ENCODE assay signal across 18 cellular contexts in the genomic region with DNA sequence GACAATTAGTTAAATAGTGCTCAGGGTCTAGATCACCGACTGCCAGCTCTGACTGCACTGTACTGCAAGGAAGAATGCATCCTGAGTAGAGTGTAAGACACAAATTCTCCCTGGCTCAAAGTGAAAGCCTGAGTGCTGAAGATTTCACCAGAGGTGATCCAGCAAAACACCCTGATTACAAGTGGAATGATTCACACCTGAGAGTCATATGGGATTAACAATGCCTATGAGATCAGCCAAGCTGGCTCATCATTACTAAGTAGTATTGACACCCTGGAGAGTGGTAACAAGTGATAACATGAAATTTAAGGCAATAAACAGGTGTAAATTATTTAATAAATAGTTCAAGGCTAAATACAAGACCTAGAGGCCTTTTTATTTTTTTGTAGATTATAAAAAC.
DNase-seq lines count a peak whose midpoint lies in the region; ATAC-seq, FAIRE-seq and TF ChIP-seq lines count a peak whose summit lies in the region.
"Had no signal": no experiment of that assay in that cellular context is flagged by ENCODE, and none has a peak within 500 bp of the region (broad histone marks: within the 10 kb centered on the region; RNA-seq: fewer than 3 reads in every experiment).

No MANE protein-coding gene starts in this region.

- FAIRE-seq in bronchial epithelial cell (lab: Jason Lieb, UNC): peak; percentile 93
- FAIRE-seq: GM12878, GM18507, H1 had no signal

- POLR2A ChIA-PET in activated CD4-positive, alpha-beta T cell treated with anti-CD3 and anti-CD28 coated beads, Interleukin-2, amount 10 ng/mL, durations not matched to agents 7 days and 5 days (lab: Charles Lee): no interaction called here

- peaks cover 14% of the 10 kb centered on the region for H3K9me3 Mint-ChIP-seq in activated CD4-positive, alpha-beta T cell treated with anti-CD3 and anti-CD28 coated beads, Interleukin-2, amount 10 ng/mL, durations not matched to agents 7 days and 5 days

- H3K4me3 Mint-ChIP-seq in activated CD4-positive, alpha-beta T cell treated with anti-CD3 and anti-CD28 coated beads, Interleukin-2, amount 10 ng/mL, durations not matched to agents 7 days and 5 days: no peak overlapping the region
- H3K4me3 Mint-ChIP-seq: CD8-positive, alpha-beta memory T cell had no signal

- no peak overlapping the region for H3K27ac Mint-ChIP-seq in activated CD4-positive, alpha-beta T cell treated with anti-CD3 and anti-CD28 coated beads, Interleukin-2, amount 10 ng/mL, durations not matched to agents 7 days and 5 days
- H3K27ac Mint-ChIP-seq: CD8-positive, alpha-beta memory T cell had no signal

- no peak overlapping the region for H3K27ac ChIP-seq in foreskin keratinocyte
- H3K27ac ChIP-seq: BLaER1 had no signal

- CTCF ChIA-PET in activated CD4-positive, alpha-beta T cell treated with anti-CD3 and anti-CD28 coated beads, Interleukin-2, amount 10 ng/mL, durations not matched to agents 7 days and 5 days (lab: Charles Lee): no interaction called here

- no peak overlapping the region for H3K4me3 ChIP-seq in bronchial epithelial cell (ENCODE audit: low read depth, low read length)
- H3K4me3 ChIP-seq: BLaER1, GM12878, HAP-1 had no signal

- no peaks in the 10 kb centered on the region for H3K4me1 Mint-ChIP-seq in activated CD4-positive, alpha-beta T cell treated with anti-CD3 and anti-CD28 coated beads, Interleukin-2, amount 10 ng/mL, durations not matched to agents 7 days and 5 days
- H3K4me1 Mint-ChIP-seq: CD8-positive, alpha-beta memory T cell had no signal

- no peaks in the 10 kb centered on the region for H3K4me1 ChIP-seq in foreskin keratinocyte
- H3K4me1 ChIP-seq: BLaER1, Caco-2, HAP-1 had no signal

- DNase-seq in DMS53 (lab: John Stamatoyannopoulos, UW) (peak; percentile 64), HT1080 (ENCODE audit: low read depth) (peak; percentile 26), bronchial epithelial cell (ENCODE audit: low read depth) (peak; percentile 97), foreskin keratinocyte (peak; percentile 69 to 71), activated gamma-delta T cell (lab: John Stamatoyannopoulos, UW) (no peak)
- DNase-seq in activated CD4-positive, alpha-beta T cell treated with anti-CD3 and anti-CD28 coated beads, Interleukin-2, amount 10 ng/mL, durations not matched to agents 7 days and 5 days: no peak
- DNase-seq: 8988T; AML-193; Caco-2; CD8-positive, alpha-beta memory T cell; DMS79 had no signal

- no peaks in the 10 kb centered on the region for H3K36me3 ChIP-seq in bronchial epithelial cell (ENCODE audit: control insufficient read depth, insufficient read depth, low read length)
- H3K36me3 ChIP-seq: BLaER1, HAP-1 had no signal

- H3K36me3 Mint-ChIP-seq in activated CD4-positive, alpha-beta T cell treated with anti-CD3 and anti-CD28 coated beads, Interleukin-2, amount 10 ng/mL, durations not matched to agents 7 days and 5 days (ENCODE audit: low read depth): no peaks in the 10 kb centered on the region

- H3K27me3 ChIP-seq in bronchial epithelial cell (ENCODE audit: control insufficient read depth, insufficient read depth, low read length): no peaks in the 10 kb centered on the region
- H3K27me3 ChIP-seq in foreskin keratinocyte: no peaks in the 10 kb centered on the region
- H3K27me3 ChIP-seq: BLaER1 had no signal

- TF ChIP-seq CTCF in bronchial epithelial cell (IDR thresholded peaks at IDR 0.05; ENCODE audit: insufficient read depth, low read length, severe bottlenecking) (no peak), foreskin keratinocyte (conservative IDR thresholded peaks at IDR 0.05) (no peak)

- ATAC-seq in foreskin keratinocyte (peak; percentile 77), HG03469 (IDR thresholded peaks at IDR 0.05; ENCODE audit: unreplicated experiment) (no peak), GM21717 (IDR thresholded peaks at IDR 0.05; ENCODE audit: unreplicated experiment) (no peak)
- ATAC-seq: GM12878 had no signal

- H3K27me3 Mint-ChIP-seq in activated CD4-positive, alpha-beta T cell treated with anti-CD3 and anti-CD28 coated beads, Interleukin-2, amount 10 ng/mL, durations not matched to agents 7 days and 5 days: no peaks in the 10 kb centered on the region
- H3K27me3 Mint-ChIP-seq: CD8-positive, alpha-beta memory T cell had no signal

Comparison
In these comparisons a context has a peak if more than half of its experiments do, and no peak if none do; other contexts are left out.
1. DNase-seq: peak in DMS53 (single experiment), HT1080 (single experiment), bronchial epithelial cell (single experiment) and foreskin keratinocyte (2 of 2); none in activated CD4-positive, alpha-beta T cell treated with anti-CD3 and anti-CD28 coated beads, Interleukin-2, amount 10 ng/mL, durations not matched to agents 7 days and 5 days (single experiment) and activated gamma-delta T cell (single experiment).